In genomic region chr7:66731986-66732385, GRCh38 we compare ENCODE assay signal across 19 cellular contexts. TPM values are rescaled to one million over a fixed set of nuclear protein-coding genes. Genes with fewer than 3 reads are reported as not detected.
DNase-seq lines count a peak whose midpoint lies in the region; ATAC-seq and TF ChIP-seq lines count a peak whose summit lies in the region.
"Had no signal": no experiment of that assay in that cellular context is flagged by ENCODE, and none has a peak within 500 bp of the region (broad histone marks: within the 10 kb centered on the region; RNA-seq: fewer than 3 reads in every experiment).

No MANE protein-coding gene starts in this region.

- H3K9me3 ChIP-seq in Panc1 (ENCODE audit: control insufficient read depth, insufficient read depth, low read depth, low read length) (no peaks in the 10 kb centered on the region), mesenchymal stem cell (ENCODE audit: control insufficient read depth, low read length) (peaks cover 15% of the 10 kb centered on the region), testis (no peaks in the 10 kb centered on the region)
- H3K9me3 ChIP-seq: suprapubic skin had no signal

- no peak overlapping the region for H3K27ac ChIP-seq in Panc1 (ENCODE audit: low read length)
- no peak overlapping the region for H3K27ac ChIP-seq in mesenchymal stem cell (ENCODE audit: low read length, poor library complexity, severe bottlenecking)
- H3K27ac ChIP-seq in testis, result no peak overlapping the region
- H3K27ac ChIP-seq: cardiac muscle cell, suprapubic skin, WERI-Rb-1 had no signal

- intact Hi-C loops in Panc1 (cut with micrococcal nuclease; ENCODE audit: unreplicated experiment) (no loop called here), testis (cut with DNase I; ENCODE audit: low total_unique reads) (no loop called here)

- POLR2A ChIA-PET in Panc1 (lab: Charles Lee), result no interaction called here

- H2BK15ac ChIP-seq in mesenchymal stem cell (ENCODE audit: low read depth, poor library complexity, severe bottlenecking), result no peak overlapping the region

- in situ Hi-C loops in Panc1 (cut with HindIII; ENCODE audit: low pct_unique_long_range_greater_than_20kb, low sequenced_read_pairs), result no loop called here

- H4K8ac ChIP-seq in mesenchymal stem cell (ENCODE audit: low read length), result no peak overlapping the region

- no peak overlapping the region for H2AFZ ChIP-seq in mesenchymal stem cell (ENCODE audit: low read depth, low read length)

- ATAC-seq in stimulated activated naive CD8-positive, alpha-beta T cell treated with anti-CD3 and anti-CD28 coated beads, Interleukin-15, amount 100 ng/mL, for 72 hours, result peak; percentile 38
- ATAC-seq in stimulated activated naive CD8-positive, alpha-beta T cell treated with anti-CD3 and anti-CD28 coated beads, Interleukin-15, Interleukin-2, amounts not matched to agents 100 U/mL and 50 U/mL, for 24 hours, result no peak
- ATAC-seq in Panc1, result peak; percentile 36
- ATAC-seq in HG03280 (IDR thresholded peaks at IDR 0.05; ENCODE audit: unreplicated experiment), result no peak
- no peak for ATAC-seq in activated naive CD8-positive, alpha-beta T cell treated with anti-CD3 and anti-CD28 coated beads, Interleukin-2, amount 50 U/mL, for 24 hours
- ATAC-seq: activated T-cell treated with anti-CD3 and anti-CD28 coated beads, Interleukin-2, amount 50 U/mL, for 4 hours had no signal

- TF ChIP-seq CTCF in Panc1 (IDR thresholded peaks at IDR 0.05) (no peak), testis (IDR thresholded peaks at IDR 0.05) (no peak)

- no peak overlapping the region for H3K14ac ChIP-seq in mesenchymal stem cell (ENCODE audit: low read length in 2 of 2)

- H4K91ac ChIP-seq in mesenchymal stem cell (ENCODE audit: low read length), result peak overlapping the region; percentile 59

- no TSS peak for BruUV-seq in Panc1 (replicated peaks; lab: Mats Ljungman, UMichigan)

- H3K27me3 ChIP-seq in Panc1 (ENCODE audit: control insufficient read depth, insufficient read depth, low read length), result no peaks in the 10 kb centered on the region
- no peaks in the 10 kb centered on the region for H3K27me3 ChIP-seq in mesenchymal stem cell (ENCODE audit: control insufficient read depth in 1 of 2, insufficient read depth in 1 of 2, low read length in 2 of 2)
- no peaks in the 10 kb centered on the region for H3K27me3 ChIP-seq in testis
- H3K27me3 ChIP-seq: cardiac muscle cell, suprapubic skin had no signal

- H3K23ac ChIP-seq in mesenchymal stem cell (ENCODE audit: low read length in 2 of 2), result no peak overlapping the region

- H3K27me3 Mint-ChIP-seq in stimulated activated naive CD8-positive, alpha-beta T cell treated with anti-CD3 and anti-CD28 coated beads, Interleukin-15, amount 100 ng/mL, for 72 hours, result no peaks in the 10 kb centered on the region
- H3K27me3 Mint-ChIP-seq in activated naive CD8-positive, alpha-beta T cell treated with anti-CD3 and anti-CD28 coated beads, Interleukin-2, amount 50 U/mL, for 24 hours, result no peaks in the 10 kb centered on the region
- H3K27me3 Mint-ChIP-seq: activated CD4-positive, alpha-beta memory T cell treated with anti-CD3 and anti-CD28 coated beads, Interleukin-2, amount 10 ng/mL, durations not matched to agents 7 days and 5 days; dendritic cell treated with granulocyte-macrophage colony-stimulating factor and Interleukin-4, amounts not matched to agents 40 ng/mL and 50 ng/mL, for 4 days had no signal

- H3K79me1 ChIP-seq in mesenchymal stem cell (replicated peaks; ENCODE audit: low read length, poor library complexity, severe bottlenecking), result peaks cover 12% of the 10 kb centered on the region

- peaks cover 17% of the 10 kb centered on the region for H3K36me3 Mint-ChIP-seq in activated naive CD8-positive, alpha-beta T cell treated with anti-CD3 and anti-CD28 coated beads, Interleukin-2, amount 50 U/mL, for 24 hours (ENCODE audit: low read depth)

- no peak overlapping the region for H2BK5ac ChIP-seq in mesenchymal stem cell (ENCODE audit: low read depth, low read length, poor library complexity, severe bottlenecking)

- no peaks in the 10 kb centered on the region for H3K36me3 ChIP-seq in Panc1 (ENCODE audit: control insufficient read depth, insufficient read depth, low read length)
- H3K36me3 ChIP-seq in mesenchymal stem cell (ENCODE audit: control insufficient read depth in 1 of 2, insufficient read depth in 2 of 2, low read depth in 1 of 2, low read length in 2 of 2), result peaks cover 34 to 79% of the 10 kb centered on the region in 2 experiments
- H3K36me3 ChIP-seq in testis (ENCODE audit: low read depth, missing control alignments), result no peaks in the 10 kb centered on the region
- H3K36me3 ChIP-seq: cardiac muscle cell, WERI-Rb-1 had no signal

- no peak overlapping the region for H3K4me3 ChIP-seq in Panc1 (ENCODE audit: low read depth in 2 of 2, low read length in 2 of 2)
- H3K4me3 ChIP-seq in mesenchymal stem cell (ENCODE audit: insufficient read depth in 1 of 2, low read depth in 1 of 2, low read length in 2 of 2), result peak overlapping the region in 1 of 2 experiments; percentile 4
- H3K4me3 ChIP-seq in testis, result no peak overlapping the region
- H3K4me3 ChIP-seq: cardiac muscle cell, suprapubic skin had no signal

- H2BK120ac ChIP-seq in mesenchymal stem cell (ENCODE audit: low read depth, low read length), result no peak overlapping the region

- 0 out of 2 replicates have a peak, but pooled peaks cover 2% of the 10 kb centered on the region for H3K4me1 ChIP-seq in Panc1 (ENCODE audit: control insufficient read depth, insufficient read depth, low read length)
- H3K4me1 ChIP-seq in mesenchymal stem cell (ENCODE audit: control insufficient read depth, insufficient read depth, low read depth, low read length), result no peaks in the 10 kb centered on the region
- H3K4me1 ChIP-seq in testis, result no peaks in the 10 kb centered on the region

- no peak overlapping the region for H2AK5ac ChIP-seq in mesenchymal stem cell (ENCODE audit: low read length, severe bottlenecking)

- no peak overlapping the region for H3K18ac ChIP-seq in mesenchymal stem cell (ENCODE audit: low read depth in 1 of 2, low read length in 2 of 2)

- peaks cover 18% of the 10 kb centered on the region for H3K4me1 Mint-ChIP-seq in stimulated activated naive CD8-positive, alpha-beta T cell treated with anti-CD3 and anti-CD28 coated beads, Interleukin-15, amount 100 ng/mL, for 72 hours
- peaks cover 16% of the 10 kb centered on the region for H3K4me1 Mint-ChIP-seq in activated naive CD8-positive, alpha-beta T cell treated with anti-CD3 and anti-CD28 coated beads, Interleukin-2, amount 50 U/mL, for 24 hours
- H3K4me1 Mint-ChIP-seq: H9 had no signal

- no peak overlapping the region for H3K9ac ChIP-seq in mesenchymal stem cell (ENCODE audit: low read length)

- no peak overlapping the region for H3K4me3 Mint-ChIP-seq in stimulated activated naive CD8-positive, alpha-beta T cell treated with anti-CD3 and anti-CD28 coated beads, Interleukin-15, amount 100 ng/mL, for 72 hours
- no peak overlapping the region for H3K4me3 Mint-ChIP-seq in activated naive CD8-positive, alpha-beta T cell treated with anti-CD3 and anti-CD28 coated beads, Interleukin-2, amount 50 U/mL, for 24 hours
- H3K4me3 Mint-ChIP-seq: activated CD4-positive, alpha-beta memory T cell treated with anti-CD3 and anti-CD28 coated beads, Interleukin-2, amount 10 ng/mL, durations not matched to agents 7 days and 5 days; activated T-cell treated with anti-CD3 and anti-CD28 coated beads, Interleukin-2, amount 50 U/mL, for 4 hours; dendritic cell treated with granulocyte-macrophage colony-stimulating factor and Interleukin-4, amounts not matched to agents 40 ng/mL and 50 ng/mL, for 4 days; H9 had no signal

- H3K4me2 ChIP-seq in mesenchymal stem cell (ENCODE audit: low read length, poor library complexity, severe bottlenecking), result no peak overlapping the region

- H3K4ac ChIP-seq in mesenchymal stem cell (ENCODE audit: low read depth in 1 of 2, low read length in 2 of 2), result no peak overlapping the region

- peaks cover 16 to 17% of the 10 kb centered on the region in 2 donors for H3K9me3 Mint-ChIP-seq in stimulated activated naive CD8-positive, alpha-beta T cell treated with anti-CD3 and anti-CD28 coated beads, Interleukin-15, amount 100 ng/mL, for 72 hours
- peaks cover 14% of the 10 kb centered on the region for H3K9me3 Mint-ChIP-seq in activated naive CD8-positive, alpha-beta T cell treated with anti-CD3 and anti-CD28 coated beads, Interleukin-2, amount 50 U/mL, for 24 hours

- TF ChIP-seq POLR2A in testis (IDR thresholded peaks at IDR 0.05), result no peak

- no peak for DNase-seq in stimulated activated naive CD8-positive, alpha-beta T cell treated with anti-CD3 and anti-CD28 coated beads, Interleukin-15, amount 100 ng/mL, for 72 hours
- no peak for DNase-seq in stimulated activated naive CD8-positive, alpha-beta T cell treated with anti-CD3 and anti-CD28 coated beads, Interleukin-15, Interleukin-2, amounts not matched to agents 100 U/mL and 50 U/mL, for 24 hours
- no peak for DNase-seq in Panc1 (ENCODE audit: low read depth, low spot score)
- DNase-seq in mesenchymal stem cell, result no peak
- no peak for DNase-seq in testis
- no peak for DNase-seq in iPS-NIHi11 (ENCODE audit: low spot score)
- no peak for DNase-seq in activated naive CD8-positive, alpha-beta T cell treated with anti-CD3 and anti-CD28 coated beads, Interleukin-2, amount 50 U/mL, for 24 hours
- DNase-seq: activated CD4-positive, alpha-beta memory T cell treated with anti-CD3 and anti-CD28 coated beads, Interleukin-2, amount 10 ng/mL, durations not matched to agents 7 days and 5 days; activated naive CD4-positive, alpha-beta T cell treated with Interleukin-2 at 50 U/mL for 16 hours; activated T-cell treated with anti-CD3 and anti-CD28 coated beads, Interleukin-2, amount 50 U/mL, for 4 hours; GDM1; H9; NCI-H524; stimulated activated CD4-positive, alpha-beta T cell treated with anti-CD3 and anti-CD28 coated beads, Interleukin-12 subunit alpha, Interleukin-12 subunit beta, amount 100 ng/mL, for 4 hours; WERI-Rb-1 had no signal

- no peak overlapping the region for H2BK12ac ChIP-seq in mesenchymal stem cell (ENCODE audit: low read length in 2 of 2)

- WGBS in mesenchymal stem cell, result 95% methylated on average over 10 of the region's 11 CpGs
- WGBS in testis, 2 donors, result 72 to 80% methylated on average over 1 to 11 of the region's 11 CpGs

- H3K27ac Mint-ChIP-seq in stimulated activated naive CD8-positive, alpha-beta T cell treated with anti-CD3 and anti-CD28 coated beads, Interleukin-15, amount 100 ng/mL, for 72 hours, result no peak overlapping the region
- no peak overlapping the region for H3K27ac Mint-ChIP-seq in activated naive CD8-positive, alpha-beta T cell treated with anti-CD3 and anti-CD28 coated beads, Interleukin-2, amount 50 U/mL, for 24 hours
- H3K27ac Mint-ChIP-seq: activated CD4-positive, alpha-beta memory T cell treated with anti-CD3 and anti-CD28 coated beads, Interleukin-2, amount 10 ng/mL, durations not matched to agents 7 days and 5 days; dendritic cell treated with granulocyte-macrophage colony-stimulating factor and Interleukin-4, amounts not matched to agents 40 ng/mL and 50 ng/mL, for 4 days had no signal

- CTCF ChIA-PET in Panc1 (lab: Charles Lee), result no interaction called here

RNA-seq across cellular contexts. Expression of gene RABGEF1, which starts 8.5 kb away (rescaled TPM):
- 27.3 TPM for total RNA-seq in Panc1 (2021; ENCODE audit: unreplicated experiment)
- 22.9 TPM for polyA plus RNA-seq in Panc1 (2012; ENCODE audit: insufficient read length)
- polyA plus RNA-seq in mesenchymal stem cell (2013, experiment 1 of 2), result 15.6 TPM
- polyA plus RNA-seq in mesenchymal stem cell (2013, experiment 2 of 2), result 16.4 TPM
- total RNA-seq in testis, result 10 to 100 TPM; 62.5 to 78.4 TPM
- 70.2 TPM for polyA plus RNA-seq in testis (ENCODE audit: insufficient read depth, low read depth, low replicate concordance)

Comparison
In these comparisons a context has a peak if more than half of its experiments do, and no peak if none do; other contexts are left out.
1. ATAC-seq: peak in stimulated activated naive CD8-positive, alpha-beta T cell treated with anti-CD3 and anti-CD28 coated beads, Interleukin-15, amount 100 ng/mL, for 72 hours (single experiment) and Panc1 (single experiment); none in stimulated activated naive CD8-positive, alpha-beta T cell treated with anti-CD3 and anti-CD28 coated beads, Interleukin-15, Interleukin-2, amounts not matched to agents 100 U/mL and 50 U/mL, for 24 hours (single experiment), HG03280 (single experiment) and activated naive CD8-positive, alpha-beta T cell treated with anti-CD3 and anti-CD28 coated beads, Interleukin-2, amount 50 U/mL, for 24 hours (single experiment).